Comparison of ENCODE assay signal across 18 cellular contexts in genomic region chr10:47988718-47989541, GRCh38. TPM values are rescaled to one million over a fixed set of nuclear protein-coding genes. Genes with fewer than 3 reads are reported as not detected.
DNase-seq lines count a peak whose midpoint lies in the region; ATAC-seq, FAIRE-seq and TF ChIP-seq lines count a peak whose summit lies in the region.
"Not testable (repeated sequence)": the region's sequence is repeated elsewhere in the genome, so short reads cannot be mapped to it uniquely, and the experiment has no call there.
"Had no signal": no experiment of that assay in that cellular context is flagged by ENCODE, and none has a peak within 500 bp of the region (broad histone marks: within the 10 kb centered on the region; RNA-seq: fewer than 3 reads in every experiment).

No MANE protein-coding gene starts in this region.

- not testable (repeated sequence) for H2BK15ac ChIP-seq in mesenchymal stem cell (ENCODE audit: low read depth, poor library complexity, severe bottlenecking)

- not testable (repeated sequence) for H3K9ac ChIP-seq in mesenchymal stem cell (ENCODE audit: low read length)

- H3K14ac ChIP-seq in mesenchymal stem cell (ENCODE audit: low read length in 2 of 2): not testable (repeated sequence)

- intact Hi-C loops in head of caudate nucleus (cut with DNase I); upper lobe of right lung (cut with DNase I): not testable (repeated sequence)

- DNase-seq in AG20443 (ENCODE audit: low spot score) (peak; percentile 2), GM04504 (ENCODE audit: low read depth) (peak; percentile 5), NCI-H226 (peak; percentile 93), T1000 (lab: John Stamatoyannopoulos, UW) (peak; percentile 44), bronchial epithelial cell (ENCODE audit: low read depth) (peak; percentile 87), head of caudate nucleus (peak in 24 of 42 donors; percentile 7 to 88 (median 37)), mesenchymal stem cell (peak; percentile 40)
- not testable (repeated sequence) for DNase-seq in upper lobe of right lung

- H3K27ac ChIP-seq in mesenchymal stem cell (ENCODE audit: low read length, poor library complexity, severe bottlenecking): peak overlapping the region; percentile 69
- H3K27ac ChIP-seq in upper lobe of right lung: not testable (repeated sequence)

- not testable (repeated sequence) for H2AFZ ChIP-seq in mesenchymal stem cell (ENCODE audit: low read depth, low read length)

- H3K9me3 ChIP-seq in mesenchymal stem cell (ENCODE audit: control insufficient read depth, low read length); upper lobe of right lung: not testable (repeated sequence)

- not testable (repeated sequence) for H3K4me2 ChIP-seq in mesenchymal stem cell (ENCODE audit: low read length, poor library complexity, severe bottlenecking)

- not testable (repeated sequence) for H3K23ac ChIP-seq in mesenchymal stem cell (ENCODE audit: low read length in 2 of 2)

- H4K8ac ChIP-seq in mesenchymal stem cell (ENCODE audit: low read length): not testable (repeated sequence)

- H3K4me1 ChIP-seq in mesenchymal stem cell (ENCODE audit: control insufficient read depth, insufficient read depth, low read depth, low read length); upper lobe of right lung: not testable (repeated sequence)

- 73% methylated on average over 7 of the region's 16 CpGs for WGBS in mesenchymal stem cell

- not testable (repeated sequence) for FAIRE-seq in bronchial epithelial cell (lab: Jason Lieb, UNC)

- H3K18ac ChIP-seq in mesenchymal stem cell (ENCODE audit: low read depth in 1 of 2, low read length in 2 of 2): not testable (repeated sequence)

- H3K4me3 ChIP-seq in bronchial epithelial cell (ENCODE audit: low read depth, low read length): peak overlapping the region; percentile 23
- H3K4me3 ChIP-seq in mesenchymal stem cell (ENCODE audit: insufficient read depth in 1 of 2, low read depth in 1 of 2, low read length in 2 of 2); upper lobe of right lung: not testable (repeated sequence)

- H2BK12ac ChIP-seq in mesenchymal stem cell (ENCODE audit: low read length in 2 of 2): not testable (repeated sequence)

- not testable (repeated sequence) for TF ChIP-seq CTCF in bronchial epithelial cell (IDR thresholded peaks at IDR 0.05; ENCODE audit: insufficient read depth, low read length, severe bottlenecking); upper lobe of right lung (IDR thresholded peaks at IDR 0.05)

- peak; percentile 49 for ATAC-seq in upper lobe of right lung

- not testable (repeated sequence) for H2AK5ac ChIP-seq in mesenchymal stem cell (ENCODE audit: low read length, severe bottlenecking)

- H2BK5ac ChIP-seq in mesenchymal stem cell (ENCODE audit: low read depth, low read length, poor library complexity, severe bottlenecking): not testable (repeated sequence)

- not testable (repeated sequence) for H3K4ac ChIP-seq in mesenchymal stem cell (ENCODE audit: low read depth in 1 of 2, low read length in 2 of 2)

- H4K91ac ChIP-seq in mesenchymal stem cell (ENCODE audit: low read length): not testable (repeated sequence)

- not testable (repeated sequence) for H3K79me1 ChIP-seq in mesenchymal stem cell (replicated peaks; ENCODE audit: low read length, poor library complexity, severe bottlenecking)

- not testable (repeated sequence) for H3K36me3 ChIP-seq in bronchial epithelial cell (ENCODE audit: control insufficient read depth, insufficient read depth, low read length); mesenchymal stem cell (ENCODE audit: control insufficient read depth in 1 of 2, insufficient read depth in 2 of 2, low read depth in 1 of 2, low read length in 2 of 2); upper lobe of right lung

- H3K27me3 ChIP-seq in bronchial epithelial cell (ENCODE audit: control insufficient read depth, insufficient read depth, low read length); mesenchymal stem cell (ENCODE audit: control insufficient read depth in 1 of 2, insufficient read depth in 1 of 2, low read length in 2 of 2); upper lobe of right lung: not testable (repeated sequence)

- H2BK120ac ChIP-seq in mesenchymal stem cell (ENCODE audit: low read depth, low read length): not testable (repeated sequence)

RNA-seq across cellular contexts. Expression of gene FAM25C, which starts 10.7 kb away (rescaled TPM):
- total RNA-seq in bronchial epithelial cell (9.3 TPM in 1 of 2 replicates, not detected in the other), upper lobe of right lung (not detected)
- not detected for polyA plus RNA-seq in mesenchymal stem cell (2013, experiment 1 of 2)
- not detected for polyA plus RNA-seq in mesenchymal stem cell (2013, experiment 2 of 2)
- total RNA-seq: activated CD4-positive, alpha-beta memory T cell treated with anti-CD3 and anti-CD28 coated beads, Interleukin-2, amount 10 ng/mL, durations not matched to agents 7 days and 5 days; body of pancreas; CD8-positive, alpha-beta T cell; esophagus muscularis mucosa; left cardiac atrium; natural killer cell; ovary; right cardiac atrium; T-cell; uterus had no signal
- polyA plus RNA-seq: ovary, right cardiac atrium had no signal
